Comparison of ENCODE assay signal across 9 cellular contexts in the genomic region with DNA sequence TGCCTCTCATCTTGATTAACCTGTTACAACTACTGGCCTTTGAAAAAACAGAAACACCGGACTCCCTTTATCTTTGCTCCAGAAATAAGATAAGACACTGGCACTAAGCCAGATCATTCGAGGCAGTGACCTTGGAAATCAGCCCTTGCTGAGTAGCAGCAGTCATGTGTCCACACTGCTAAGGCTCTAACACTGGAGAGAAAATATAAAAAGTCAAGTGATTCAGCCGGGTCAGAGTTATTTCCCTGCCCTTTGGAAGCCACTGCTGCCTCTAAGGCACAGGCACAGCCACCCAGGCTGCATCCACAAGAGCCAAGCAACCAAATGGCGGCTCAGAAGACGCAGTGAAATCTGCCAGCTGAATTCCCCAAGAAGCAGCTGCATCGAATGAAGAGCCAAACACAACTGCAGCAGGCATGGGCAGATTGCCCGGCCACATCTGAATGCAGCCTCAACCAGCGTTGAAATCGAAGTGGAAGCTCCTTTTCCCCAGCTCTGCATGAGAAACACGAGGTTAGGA. TPM values are rescaled to one million over a fixed set of nuclear protein-coding genes. Genes with fewer than 3 reads are reported as not detected.
DNase-seq lines count a peak whose midpoint lies in the region; ATAC-seq, FAIRE-seq and TF ChIP-seq lines count a peak whose summit lies in the region.
"Had no signal": no experiment of that assay in that cellular context is flagged by ENCODE, and none has a peak within 500 bp of the region (broad histone marks: within the 10 kb centered on the region; RNA-seq: fewer than 3 reads in every experiment).

No MANE protein-coding gene starts in this region.

- CTCF ChIA-PET in endothelial cell of umbilical vein (lab: Charles Lee): interaction anchor here (0.6 to 1.4 kb wide), 5 partner anchors 29 to 451 kb away, joined by 3 to 5 read pairs (median 4); partner anchors contain the start of gene NT5DC3
- CTCF ChIA-PET in activated CD8-positive, alpha-beta T cell treated with anti-CD3 and anti-CD28 coated beads for 36 hours (lab: Charles Lee): interaction anchor here (0.6 kb wide), 1 partner anchor 32 kb away, joined by 3 read pairs; no protein-coding TSS in a partner anchor
- CTCF ChIA-PET in activated CD8-positive, alpha-beta memory T cell treated with anti-CD3 and anti-CD28 coated beads, Interleukin-2, amount 10 ng/mL, durations not matched to agents 7 days and 5 days (lab: Charles Lee): no interaction called here

- peaks cover 12% of the 10 kb centered on the region for H3K36me3 Mint-ChIP-seq in neural crest cell (ENCODE audit: low read depth)
- H3K36me3 Mint-ChIP-seq in activated CD8-positive, alpha-beta T cell treated with anti-CD3 and anti-CD28 coated beads for 36 hours (ENCODE audit: low read depth): peaks cover 22% of the 10 kb centered on the region
- H3K36me3 Mint-ChIP-seq in activated CD8-positive, alpha-beta memory T cell treated with anti-CD3 and anti-CD28 coated beads, Interleukin-2, amount 10 ng/mL, durations not matched to agents 7 days and 5 days: peaks cover 3% of the 10 kb centered on the region

- H3K27ac Mint-ChIP-seq in neural crest cell (ENCODE audit: unreplicated experiment): peak overlapping the region; percentile 0
- H3K27ac Mint-ChIP-seq in activated CD8-positive, alpha-beta T cell treated with anti-CD3 and anti-CD28 coated beads for 36 hours: no peak overlapping the region
- no peak overlapping the region for H3K27ac Mint-ChIP-seq in activated CD8-positive, alpha-beta memory T cell treated with anti-CD3 and anti-CD28 coated beads, Interleukin-2, amount 10 ng/mL, durations not matched to agents 7 days and 5 days

- H3K27me3 ChIP-seq in BLaER1 (no peaks in the 10 kb centered on the region), endothelial cell of umbilical vein (ENCODE audit: control insufficient read depth in 2 of 2, insufficient read depth in 2 of 2, low read length in 2 of 2) (no peaks in the 10 kb centered on the region)
- no peaks in the 10 kb centered on the region for H3K27me3 ChIP-seq in effector memory CD4-positive, alpha-beta T cell (replicated peaks; ENCODE audit: control insufficient read depth, insufficient read depth, low read length, poor library complexity, severe bottlenecking)

- H4K20me1 ChIP-seq in BLaER1 (no peaks in the 10 kb centered on the region), endothelial cell of umbilical vein (replicated peaks; ENCODE audit: control insufficient read depth, extremely low read depth, insufficient read depth, low read length) (no peaks in the 10 kb centered on the region)

- POLR2A ChIA-PET in endothelial cell of umbilical vein (lab: Charles Lee): interaction anchor here (0.7 kb wide), 1 partner anchor 41 kb away, joined by 8 read pairs; the partner anchor contains the start of gene NT5DC3
- POLR2A ChIA-PET in activated CD8-positive, alpha-beta T cell treated with anti-CD3 and anti-CD28 coated beads for 36 hours (lab: Charles Lee): no interaction called here

- BruUV-seq in endothelial cell of umbilical vein (replicated peaks; lab: Mats Ljungman, UMichigan): no TSS peak

- TF ChIP-seq POLR2A in endothelial cell of umbilical vein (IDR thresholded peaks at IDR 0.05; ENCODE audit: low read depth, low read length): no peak

- peak overlapping the region; percentile 39 for H3K4me2 ChIP-seq in BLaER1
- peak overlapping the region; percentile 55 for H3K4me2 ChIP-seq in endothelial cell of umbilical vein (ENCODE audit: insufficient read depth, low read length)

- DNase-seq in NCI-H2196 treated with DMSO at 0.1 percent for 48 hours (lab: John Stamatoyannopoulos, UW; ENCODE audit: unreplicated experiment) (peak; percentile 82), endothelial cell of umbilical vein (ENCODE audit: low read depth, low spot score) (peak; percentile 85), neural crest cell (ENCODE audit: low read depth, low spot score) (no peak)
- DNase-seq in activated CD8-positive, alpha-beta T cell treated with anti-CD3 and anti-CD28 coated beads for 36 hours: no peak
- DNase-seq in activated CD8-positive, alpha-beta memory T cell treated with anti-CD3 and anti-CD28 coated beads, Interleukin-2, amount 10 ng/mL, durations not matched to agents 7 days and 5 days: no peak
- no peak for DNase-seq in effector memory CD4-positive, alpha-beta T cell
- DNase-seq: T-helper 2 cell had no signal

- no peak overlapping the region for H3K9ac ChIP-seq in BLaER1
- peak overlapping the region; percentile 10 for H3K9ac ChIP-seq in endothelial cell of umbilical vein (replicated peaks; ENCODE audit: extremely low read depth, insufficient read depth, low read length)

- no peak overlapping the region for H3K4me3 ChIP-seq in BLaER1
- no peak overlapping the region for H3K4me3 ChIP-seq in endothelial cell of umbilical vein (replicated peaks in 1 of 3; ENCODE audit: insufficient read depth in 1 of 3, low read depth in 1 of 3, low read length in 3 of 3)
- no peak overlapping the region for H3K4me3 ChIP-seq in effector memory CD4-positive, alpha-beta T cell (ENCODE audit: insufficient read depth, low read depth, low read length, poor library complexity, severe bottlenecking)

- no peak for ATAC-seq in activated CD8-positive, alpha-beta T cell treated with anti-CD3 and anti-CD28 coated beads for 36 hours
- ATAC-seq in activated CD8-positive, alpha-beta memory T cell treated with anti-CD3 and anti-CD28 coated beads, Interleukin-2, amount 10 ng/mL, durations not matched to agents 7 days and 5 days: no peak
- no peak for ATAC-seq in HG03139 (IDR thresholded peaks at IDR 0.05; ENCODE audit: unreplicated experiment)

- TF ChIP-seq CTCF in endothelial cell of umbilical vein (IDR thresholded peaks at IDR 0.05; ENCODE audit: extremely low read depth in 1 of 2, insufficient read depth in 1 of 2, low read depth in 1 of 2, low read length in 2 of 2) (no peak), neural crest cell (conservative IDR thresholded peaks at IDR 0.05) (no peak)
- TF ChIP-seq CTCF in activated CD8-positive, alpha-beta T cell treated with anti-CD3 and anti-CD28 coated beads for 36 hours (IDR thresholded peaks at IDR 0.05): no peak

- no peaks in the 10 kb centered on the region for H3K9me1 ChIP-seq in endothelial cell of umbilical vein (replicated peaks; ENCODE audit: control insufficient read depth, extremely low read depth, insufficient read depth, low read length)

- no peak overlapping the region for H3K4me3 Mint-ChIP-seq in neural crest cell
- no peak overlapping the region for H3K4me3 Mint-ChIP-seq in activated CD8-positive, alpha-beta T cell treated with anti-CD3 and anti-CD28 coated beads for 36 hours
- no peak overlapping the region for H3K4me3 Mint-ChIP-seq in activated CD8-positive, alpha-beta memory T cell treated with anti-CD3 and anti-CD28 coated beads, Interleukin-2, amount 10 ng/mL, durations not matched to agents 7 days and 5 days

- dilution Hi-C loops in endothelial cell of umbilical vein (cut with MboI; ENCODE audit: extremely low pct_ligation_motif_present, low sequenced_read_pairs): no loop called here

- peak; percentile 92 for FAIRE-seq in endothelial cell of umbilical vein (lab: Jason Lieb, UNC)

- H3K9me3 ChIP-seq in BLaER1 (no peaks in the 10 kb centered on the region; the same call in 1 of the 2 replicates), endothelial cell of umbilical vein (replicated peaks; ENCODE audit: control insufficient read depth, insufficient read depth, low read length) (no peaks in the 10 kb centered on the region)
- H3K9me3 ChIP-seq in effector memory CD4-positive, alpha-beta T cell (ENCODE audit: control insufficient read depth, low read length): no peaks in the 10 kb centered on the region

- intact Hi-C loops in endothelial cell of umbilical vein (cut with micrococcal nuclease): loop anchor here (1.0 kb wide), 1 partner anchor 41 kb away; the partner anchor contains the start of gene NT5DC3
- intact Hi-C loops in activated CD8-positive, alpha-beta T cell treated with anti-CD3 and anti-CD28 coated beads for 36 hours (cut with micrococcal nuclease): no loop called here

- H3K4me1 Mint-ChIP-seq in neural crest cell: peaks cover 39% of the 10 kb centered on the region
- H3K4me1 Mint-ChIP-seq in activated CD8-positive, alpha-beta T cell treated with anti-CD3 and anti-CD28 coated beads for 36 hours (ENCODE audit: low read depth): no peaks in the 10 kb centered on the region
- no peaks in the 10 kb centered on the region for H3K4me1 Mint-ChIP-seq in activated CD8-positive, alpha-beta memory T cell treated with anti-CD3 and anti-CD28 coated beads, Interleukin-2, amount 10 ng/mL, durations not matched to agents 7 days and 5 days

- H2AFZ ChIP-seq in endothelial cell of umbilical vein (ENCODE audit: low read depth, low read length): peak overlapping the region; percentile 3

- H3K27ac ChIP-seq in BLaER1 (0 out of 2 replicates have a peak overlapping the region, but pooled peaks have one; percentile 12), endothelial cell of umbilical vein (ENCODE audit: insufficient read depth, low read depth, low read length) (peak overlapping the region; percentile 10)
- H3K27ac ChIP-seq in effector memory CD4-positive, alpha-beta T cell (ENCODE audit: insufficient read depth, low read length, poor library complexity, severe bottlenecking): no peak overlapping the region

- no peaks in the 10 kb centered on the region for H3K79me2 ChIP-seq in endothelial cell of umbilical vein (ENCODE audit: control insufficient read depth, insufficient read depth, low read length)

- peaks cover 18% of the 10 kb centered on the region for H3K4me1 ChIP-seq in BLaER1
- peaks cover 28% of the 10 kb centered on the region for H3K4me1 ChIP-seq in endothelial cell of umbilical vein (ENCODE audit: control insufficient read depth, extremely low read depth, insufficient read depth, low read length)
- no peaks in the 10 kb centered on the region for H3K4me1 ChIP-seq in effector memory CD4-positive, alpha-beta T cell (ENCODE audit: control insufficient read depth, insufficient read depth, low read length, poor library complexity, severe bottlenecking)

- no peaks in the 10 kb centered on the region for H3K9me3 Mint-ChIP-seq in neural crest cell
- H3K9me3 Mint-ChIP-seq in activated CD8-positive, alpha-beta T cell treated with anti-CD3 and anti-CD28 coated beads for 36 hours: no peaks in the 10 kb centered on the region
- no peaks in the 10 kb centered on the region for H3K9me3 Mint-ChIP-seq in activated CD8-positive, alpha-beta memory T cell treated with anti-CD3 and anti-CD28 coated beads, Interleukin-2, amount 10 ng/mL, durations not matched to agents 7 days and 5 days (ENCODE audit: low read depth)

- H3K27me3 Mint-ChIP-seq in neural crest cell (ENCODE audit: low read depth): no peaks in the 10 kb centered on the region
- no peaks in the 10 kb centered on the region for H3K27me3 Mint-ChIP-seq in activated CD8-positive, alpha-beta T cell treated with anti-CD3 and anti-CD28 coated beads for 36 hours
- no peaks in the 10 kb centered on the region for H3K27me3 Mint-ChIP-seq in activated CD8-positive, alpha-beta memory T cell treated with anti-CD3 and anti-CD28 coated beads, Interleukin-2, amount 10 ng/mL, durations not matched to agents 7 days and 5 days

- H3K36me3 ChIP-seq in BLaER1 (peaks cover 53% of the 10 kb centered on the region), endothelial cell of umbilical vein (ENCODE audit: control insufficient read depth in 2 of 2, extremely low read depth in 1 of 2, insufficient read depth in 2 of 2, low read length in 2 of 2) (no peaks in the 10 kb centered on the region)
- no peaks in the 10 kb centered on the region for H3K36me3 ChIP-seq in effector memory CD4-positive, alpha-beta T cell (ENCODE audit: control insufficient read depth, insufficient read depth, low read length)

RNA-seq across cellular contexts. Expression of gene NT5DC3, which starts 40.7 kb away (rescaled TPM):
- total RNA-seq in endothelial cell of umbilical vein (6.4 and 6.7 TPM in 2 replicates), neural crest cell (14.4 and 15.4 TPM in 2 replicates)
- 1.2 and 1.5 TPM in 2 replicates for polyA plus RNA-seq in endothelial cell of umbilical vein
- polyA plus RNA-seq in endothelial cell of umbilical vein (2011; cell fraction: cytosol; rRNA removed): 1.5 TPM in 2 replicates
- polyA plus RNA-seq in endothelial cell of umbilical vein (2011; cell fraction: nucleus; rRNA removed): 2.6 and 3.0 TPM in 2 replicates
- 3.0 and 3.5 TPM in 2 replicates for polyA plus RNA-seq in endothelial cell of umbilical vein (2012)
- polyA minus RNA-seq in endothelial cell of umbilical vein: 2.5 and 3.5 TPM in 2 replicates
- 2.3 TPM for polyA minus RNA-seq in endothelial cell of umbilical vein (2011; cell fraction: cytosol; rRNA and poly(A)+ RNA removed)
- polyA minus RNA-seq in endothelial cell of umbilical vein (2011; cell fraction: nucleus; rRNA and poly(A)+ RNA removed): 2.9 and 5.0 TPM in 2 replicates
- 1 to 10 TPM; 8.6 to 9.4 TPM for total RNA-seq in activated CD8-positive, alpha-beta T cell treated with anti-CD3 and anti-CD28 coated beads for 36 hours
- 1 to 10 TPM; 2.7 to 5.3 TPM for total RNA-seq in activated CD8-positive, alpha-beta memory T cell treated with anti-CD3 and anti-CD28 coated beads, Interleukin-2, amount 10 ng/mL, durations not matched to agents 7 days and 5 days

Comparison
In these comparisons a context has a peak if more than half of its experiments do, and no peak if none do; other contexts are left out.
1. DNase-seq: peak in NCI-H2196 treated with DMSO at 0.1 percent for 48 hours (single experiment) and endothelial cell of umbilical vein (single experiment); none in neural crest cell (single experiment), activated CD8-positive, alpha-beta T cell treated with anti-CD3 and anti-CD28 coated beads for 36 hours (single experiment), activated CD8-positive, alpha-beta memory T cell treated with anti-CD3 and anti-CD28 coated beads, Interleukin-2, amount 10 ng/mL, durations not matched to agents 7 days and 5 days (single experiment) and effector memory CD4-positive, alpha-beta T cell (0 of 3).